8 cellular contexts compared by ENCODE assay signal in genomic region chr15:78067328-78068241, GRCh38.
DNase-seq lines count a peak whose midpoint lies in the region; ATAC-seq and TF ChIP-seq lines count a peak whose summit lies in the region.

No MANE protein-coding gene starts in this region.

- ATAC-seq in DND-41 (ENCODE audit: insufficient read depth, low read depth) (no peak), HG03025 (IDR thresholded peaks at IDR 0.05; ENCODE audit: low FRiP score, unreplicated experiment) (no peak), GM21619 (IDR thresholded peaks at IDR 0.05; ENCODE audit: unreplicated experiment) (no peak), HG03039 (IDR thresholded peaks at IDR 0.05; ENCODE audit: unreplicated experiment) (no peak)

- peaks cover 99% of the 10 kb centered on the region for H3K79me2 ChIP-seq in DND-41 (ENCODE audit: insufficient read depth, low read length)

- no peak overlapping the region for H3K4me3 ChIP-seq in DND-41 (ENCODE audit: low read depth in 1 of 2, low read length in 2 of 2)
- H3K4me3 ChIP-seq in rectal smooth muscle tissue (ENCODE audit: low read length) = no peak overlapping the region

- H3K9ac ChIP-seq in DND-41 (ENCODE audit: low read depth, low read length) = no peak overlapping the region
- no peak overlapping the region for H3K9ac ChIP-seq in rectal smooth muscle tissue (ENCODE audit: low read length)

- H3K4me1 ChIP-seq in DND-41 (ENCODE audit: insufficient read depth, low read length) (peaks cover 62% of the 10 kb centered on the region), rectal smooth muscle tissue (ENCODE audit: control insufficient read depth, insufficient read depth, low read length) (peaks cover 44% of the 10 kb centered on the region)

- no peaks in the 10 kb centered on the region for H3K9me3 ChIP-seq in DND-41 (ENCODE audit: insufficient read depth, low read length, severe bottlenecking)

- DNase-seq in DND-41 (no peak), NCI-H2196 (lab: John Stamatoyannopoulos, UW; ENCODE audit: unreplicated experiment) (peak; percentile 49), NCI-H1930 (lab: John Stamatoyannopoulos, UW) (no peak)

- H2AFZ ChIP-seq in DND-41 (ENCODE audit: low read depth, low read length) = no peak overlapping the region

- H3K36me3 ChIP-seq in DND-41 (ENCODE audit: insufficient read depth, low read length) (peaks cover 16% of the 10 kb centered on the region), rectal smooth muscle tissue (ENCODE audit: control insufficient read depth, insufficient read depth, low read length) (no peaks in the 10 kb centered on the region)

- TF ChIP-seq CTCF in DND-41 (IDR thresholded peaks at IDR 0.05; ENCODE audit: borderline replicate concordance, extremely low read depth, low read length, poor library complexity, severe bottlenecking) = no peak

- no peak overlapping the region for H3K4me2 ChIP-seq in DND-41 (ENCODE audit: insufficient read depth, low read length)

- H4K20me1 ChIP-seq in DND-41 (ENCODE audit: insufficient read depth, low read length) = peaks cover 20% of the 10 kb centered on the region

- H3K27ac ChIP-seq in DND-41 (ENCODE audit: low read length) (0 out of 2 replicates have a peak overlapping the region, but pooled peaks have one; percentile 1), cingulate gyrus (ENCODE audit: low read depth, low read length) (peak overlapping the region; percentile 80), rectal smooth muscle tissue (ENCODE audit: low read depth, low read length) (peak overlapping the region; percentile 19)

- H3K27me3 ChIP-seq in DND-41 (ENCODE audit: insufficient read depth, low read length, poor library complexity) (no peaks in the 10 kb centered on the region), rectal smooth muscle tissue (ENCODE audit: control insufficient read depth, insufficient read depth, low read length) (no peaks in the 10 kb centered on the region)

Comparison
In these comparisons a context has a peak if more than half of its experiments do, and no peak if none do; other contexts are left out.
1. H3K27ac ChIP-seq: peak in every context shown above with its lines; median percentile 80 in cingulate gyrus; 19 in rectal smooth muscle tissue; 1 in DND-41.